31 cellular contexts compared by ENCODE assay signal in the genomic region with DNA sequence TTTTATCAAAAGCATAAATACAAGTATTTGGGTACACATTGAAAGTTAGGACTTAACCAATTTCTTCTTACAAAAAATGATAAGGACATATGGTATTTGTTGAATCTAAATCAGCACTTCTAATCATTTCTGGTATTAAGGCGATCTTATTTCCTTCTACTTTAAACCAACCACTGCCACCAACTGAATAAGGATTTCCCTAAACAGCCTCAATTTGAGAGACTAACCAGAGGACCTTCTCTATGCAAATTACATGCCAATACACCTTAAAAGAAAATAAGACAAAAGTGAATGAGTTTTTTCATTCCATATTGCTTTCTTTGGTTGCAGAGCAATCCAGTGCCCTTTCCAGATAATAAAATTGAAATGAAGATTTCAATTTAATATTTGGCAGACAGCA.
"Had no signal": no experiment of that assay in that cellular context is flagged by ENCODE, and none has a peak within 500 bp of the region (broad histone marks: within the 10 kb centered on the region; RNA-seq: fewer than 3 reads in every experiment).

No MANE protein-coding gene starts in this region.

- H3K27ac Mint-ChIP-seq: activated CD4-positive, alpha-beta memory T cell treated with anti-CD3 and anti-CD28 coated beads for 36 hours; activated CD4-positive, alpha-beta T cell treated with anti-CD3 and anti-CD28 coated beads, Interleukin-2, amount 10 ng/mL, durations not matched to agents 24 days and 14 days; activated naive CD8-positive, alpha-beta T cell treated with anti-CD3 and anti-CD28 coated beads, Interleukin-2, amount 50 U/mL, for 24 hours; activated T-helper 1 cell treated with anti-CD3 and anti-CD28 coated beads, Interleukin-12 subunit alpha, Interleukin-12 subunit beta, Interleukin-2, Interleukin-4 antibody, amounts not matched to agents 30 ng/mL and 10 ng/mL and 1 ng/mL, durations not matched to agents 14 hours and 24 hours and 36 hours; stimulated activated memory B cell treated with anti-CD40 and anti-IgM and Interleukin-4, amounts not matched to agents 10 μg/mL and 1 μg/mL and 100 μg/mL, for 72 hours; type B pancreatic cell had no signal

- H3K9me3 Mint-ChIP-seq: activated CD4-positive, alpha-beta memory T cell treated with anti-CD3 and anti-CD28 coated beads for 36 hours; activated CD4-positive, alpha-beta T cell treated with anti-CD3 and anti-CD28 coated beads, Interleukin-2, amount 10 ng/mL, durations not matched to agents 24 days and 14 days; activated naive CD8-positive, alpha-beta T cell treated with anti-CD3 and anti-CD28 coated beads, Interleukin-2, amount 50 U/mL, for 24 hours; activated T-helper 1 cell treated with anti-CD3 and anti-CD28 coated beads, Interleukin-12 subunit alpha, Interleukin-12 subunit beta, Interleukin-2, Interleukin-4 antibody, amounts not matched to agents 30 ng/mL and 10 ng/mL and 1 ng/mL, durations not matched to agents 14 hours and 24 hours and 36 hours; stimulated activated memory B cell treated with anti-CD40 and anti-IgM and Interleukin-4, amounts not matched to agents 10 μg/mL and 1 μg/mL and 100 μg/mL, for 72 hours; stimulated activated naive CD8-positive, alpha-beta T cell treated with anti-CD3 and anti-CD28 coated beads, Interleukin-15, amount 100 ng/mL, for 72 hours; type B pancreatic cell had no signal

- H3K4me3 Mint-ChIP-seq: activated CD4-positive, alpha-beta memory T cell treated with anti-CD3 and anti-CD28 coated beads for 36 hours; activated CD4-positive, alpha-beta T cell treated with anti-CD3 and anti-CD28 coated beads, Interleukin-2, amount 10 ng/mL, durations not matched to agents 24 days and 14 days; activated naive CD8-positive, alpha-beta T cell treated with anti-CD3 and anti-CD28 coated beads, Interleukin-2, amount 50 U/mL, for 24 hours; activated T-helper 1 cell treated with anti-CD3 and anti-CD28 coated beads, Interleukin-12 subunit alpha, Interleukin-12 subunit beta, Interleukin-2, Interleukin-4 antibody, amounts not matched to agents 30 ng/mL and 10 ng/mL and 1 ng/mL, durations not matched to agents 14 hours and 24 hours and 36 hours; stimulated activated memory B cell treated with anti-CD40 and anti-IgM and Interleukin-4, amounts not matched to agents 10 μg/mL and 1 μg/mL and 100 μg/mL, for 72 hours; stimulated activated naive CD8-positive, alpha-beta T cell treated with anti-CD3 and anti-CD28 coated beads, Interleukin-15, amount 100 ng/mL, for 72 hours; type B pancreatic cell had no signal

- H3K4me3 ChIP-seq: left lung, lower lobe of right lung, mucosa of descending colon, pancreas, prostate gland, sigmoid colon, vagina had no signal

- ATAC-seq: activated naive CD8-positive, alpha-beta T cell treated with anti-CD3 and anti-CD28 coated beads, Interleukin-2, amount 50 U/mL, for 24 hours; left lung; lower lobe of right lung; mucosa of descending colon; pancreas; stimulated activated memory B cell treated with anti-CD40 and anti-IgM and Interleukin-4, amounts not matched to agents 10 μg/mL and 1 μg/mL and 100 μg/mL, for 72 hours; stimulated activated naive CD8-positive, alpha-beta T cell treated with anti-CD3 and anti-CD28 coated beads, Interleukin-15, amount 100 ng/mL, for 72 hours had no signal

- H3K9me3 ChIP-seq: left lung, lower lobe of right lung, mucosa of descending colon, pancreas, prostate gland, sigmoid colon, vagina had no signal

- H3K36me3 ChIP-seq: prostate gland had no signal

- DNase-seq: activated CD4-positive, alpha-beta memory T cell treated with anti-CD3 and anti-CD28 coated beads for 36 hours; activated CD4-positive, alpha-beta T cell treated with anti-CD3 and anti-CD28 coated beads, Interleukin-2, amount 10 ng/mL, durations not matched to agents 24 days and 14 days; activated CD4-positive, CD25-positive, alpha-beta regulatory T cell treated with anti-CD3 and anti-CD28 coated beads, Interleukin-2, amount 50 U/mL, for 72 hours; activated CD8-positive, alpha-beta memory T cell treated with anti-CD3 and anti-CD28 coated beads, Interleukin-2, amount 50 U/mL, for 4 hours; activated effector memory CD4-positive, alpha-beta T cell treated with anti-CD3 and anti-CD28 coated beads, Interleukin-2, amount 50 U/mL, for 16 hours; activated naive CD4-positive, alpha-beta T cell treated with anti-CD3 and anti-CD28 coated beads, Interleukin-2, amount 50 U/mL, for 16 hours; activated naive CD8-positive, alpha-beta T cell treated with anti-CD3 and anti-CD28 coated beads, Interleukin-2, amount 50 U/mL, for 24 hours; activated T-cell treated with anti-CD3 and anti-CD28 coated beads, Interleukin-2, amount 50 U/mL, for 1 hour; amygdala; dermis blood vessel endothelial cell; effector CD4-positive, alpha-beta T cell; glutamatergic neuron; left lung; lower lobe of right lung; mucosa of descending colon; nucleus accumbens; pancreas; retina; sigmoid colon; small intestine; stimulated activated CD4-positive, alpha-beta T cell treated with anti-CD3 and anti-CD28 coated beads, Interleukin-1b, Interleukin-23, amount 100 ng/mL, for 48 hours; stimulated activated CD4-positive, alpha-beta T cell treated with anti-CD3 and anti-CD28 coated beads, Interleukin-4, amount 100 ng/mL, for 4 hours; stimulated activated CD8-positive, alpha-beta memory T cell treated with anti-CD3 and anti-CD28 coated beads, Interleukin-4, amount 100 ng/mL, for 48 hours; stimulated activated naive CD8-positive, alpha-beta T cell treated with anti-CD3 and anti-CD28 coated beads, Interleukin-15, amount 100 ng/mL, for 72 hours; substantia nigra; T-helper 2 cell had no signal

- H3K27ac ChIP-seq: left lung, lower lobe of right lung, pancreas, prostate gland, vagina had no signal

- H3K27me3 ChIP-seq: left lung, pancreas, sigmoid colon, vagina had no signal

- H3K4me1 ChIP-seq: pancreas had no signal

- H3K27me3 Mint-ChIP-seq: activated CD4-positive, alpha-beta memory T cell treated with anti-CD3 and anti-CD28 coated beads for 36 hours; activated CD4-positive, alpha-beta T cell treated with anti-CD3 and anti-CD28 coated beads, Interleukin-2, amount 10 ng/mL, durations not matched to agents 24 days and 14 days; activated naive CD8-positive, alpha-beta T cell treated with anti-CD3 and anti-CD28 coated beads, Interleukin-2, amount 50 U/mL, for 24 hours; stimulated activated memory B cell treated with anti-CD40 and anti-IgM and Interleukin-4, amounts not matched to agents 10 μg/mL and 1 μg/mL and 100 μg/mL, for 72 hours; stimulated activated naive CD8-positive, alpha-beta T cell treated with anti-CD3 and anti-CD28 coated beads, Interleukin-15, amount 100 ng/mL, for 72 hours; type B pancreatic cell had no signal
